16 cellular contexts compared by ENCODE assay signal in genomic region chr7:11751315-11751714, GRCh38.
"Had no signal": no experiment of that assay in that cellular context is flagged by ENCODE, and none has a peak within 500 bp of the region (broad histone marks: within the 10 kb centered on the region; RNA-seq: fewer than 3 reads in every experiment).

No MANE protein-coding gene starts in this region.

- H3K4me1 ChIP-seq: colonic mucosa had no signal

- H3K36me3 ChIP-seq: colonic mucosa had no signal

- H3K27me3 Mint-ChIP-seq: type B pancreatic cell had no signal

- H3K27me3 ChIP-seq: colonic mucosa had no signal

- H3K4me1 Mint-ChIP-seq: natural killer cell had no signal

- H3K9me3 ChIP-seq: colonic mucosa had no signal

- DNase-seq: colonic mucosa; dermis blood vessel endothelial cell; erythroblast; foreskin melanocyte; head of caudate nucleus; hippocampal formation; kidney glomerular epithelial cell; natural killer cell; posterior cingulate gyrus; right cardiac atrium; stimulated activated CD4-positive, alpha-beta T cell treated with anti-CD3 and anti-CD28 coated beads, Interleukin-12 subunit alpha, Interleukin-12 subunit beta, amount 100 ng/mL, for 4 hours; stimulated activated naive CD4-positive, alpha-beta T cell had no signal

- H3K36me3 Mint-ChIP-seq: mesothelial cell of epicardium, natural killer cell, type B pancreatic cell had no signal

- H3K27ac ChIP-seq: colonic mucosa had no signal

- H3K4me3 ChIP-seq: colonic mucosa had no signal

- H3K27ac Mint-ChIP-seq: mesothelial cell of epicardium, natural killer cell, type B pancreatic cell had no signal

- ATAC-seq: left lobe of liver, natural killer cell, right cardiac atrium had no signal

- H3K9me3 Mint-ChIP-seq: neural crest cell, type B pancreatic cell had no signal

- H3K4me3 Mint-ChIP-seq: mesothelial cell of epicardium, natural killer cell, neural crest cell, type B pancreatic cell had no signal
